1 cellular context compared by ENCODE assay signal in genomic region chr1:54115520-54115919, GRCh38.
TF ChIP-seq lines count a peak whose summit lies in the region.

No MANE protein-coding gene starts in this region.

TF ChIP-seq in IMR-90, 13 proteins besides CTCF, POLR2A, EP300 and RAD21 (continued from another document):
- TF ChIP-seq CEBPB (IDR thresholded peaks at IDR 0.05; ENCODE audit: low read depth, low read length), result no peak
- TF ChIP-seq NFE2L2 (IDR thresholded peaks at IDR 0.05; ENCODE audit: low read depth, low read length), result no peak
- TF ChIP-seq ELK1 (IDR thresholded peaks at IDR 0.05; ENCODE audit: borderline replicate concordance, low read depth, low read length), result no peak
- TF ChIP-seq MXI1 (IDR thresholded peaks at IDR 0.05; ENCODE audit: borderline replicate concordance, low read depth, low read length), result no peak
- no peak for TF ChIP-seq SMC3 (IDR thresholded peaks at IDR 0.05; ENCODE audit: low read depth, low read length)
- TF ChIP-seq RCOR1 (IDR thresholded peaks at IDR 0.05; ENCODE audit: insufficient replicate concordance, low read length), result no peak
- no peak for TF ChIP-seq BHLHE40 (IDR thresholded peaks at IDR 0.05; ENCODE audit: low read depth, low read length)
- no peak for TF ChIP-seq RFX5 (IDR thresholded peaks at IDR 0.05; ENCODE audit: low read depth, low read length)
- TF ChIP-seq MAZ (IDR thresholded peaks at IDR 0.05; ENCODE audit: borderline replicate concordance, low read depth, low read length), result no peak
- no peak for TF ChIP-seq USF2 (IDR thresholded peaks at IDR 0.05; ENCODE audit: low read depth, low read length)
